9 cellular contexts compared by ENCODE assay signal in the genomic region with DNA sequence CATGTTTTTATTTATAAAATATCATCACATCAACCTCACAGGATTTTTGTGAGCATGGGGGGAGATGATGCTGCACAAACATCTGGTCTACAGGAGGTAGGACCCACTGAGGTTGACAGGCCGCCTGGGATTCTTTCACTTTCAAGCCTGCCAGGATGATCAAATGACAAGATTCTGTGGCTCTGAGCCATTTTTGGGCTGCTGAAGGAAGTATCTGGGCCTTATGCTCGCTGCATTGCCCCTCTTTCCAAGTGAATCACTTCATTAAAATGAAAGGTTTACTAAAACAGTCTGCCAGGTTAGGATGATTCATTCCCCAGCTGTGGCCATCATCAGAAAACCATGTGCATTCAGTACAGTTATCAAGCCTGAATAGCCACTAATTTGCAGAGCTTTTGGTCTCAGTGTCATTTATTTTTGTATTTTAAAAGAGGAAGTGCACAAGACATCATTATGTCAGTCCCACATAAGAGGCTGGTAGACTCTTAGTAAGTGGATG. TPM values are rescaled to one million over a fixed set of nuclear protein-coding genes. Genes with fewer than 3 reads are reported as not detected.
A peak's percentile ranks its signal among the peaks of the same experiment; 100 is the strongest.
DNase-seq lines count a peak whose midpoint lies in the region; ATAC-seq and TF ChIP-seq lines count a peak whose summit lies in the region.
"Had no signal": no experiment of that assay in that cellular context is flagged by ENCODE, and none has a peak within 500 bp of the region (broad histone marks: within the 10 kb centered on the region; RNA-seq: fewer than 3 reads in every experiment).

No MANE protein-coding gene starts in this region.

- intact Hi-C loops in psoas muscle (cut with DNase I): no loop called here

- no peak overlapping the region for H3K14ac ChIP-seq in H9 (ENCODE audit: insufficient read depth, low read length)

- H3K23ac ChIP-seq in H9 (ENCODE audit: insufficient read length, low read depth, low read length): no peak overlapping the region

- H2BK5ac ChIP-seq in H9 (ENCODE audit: insufficient read length, low read length): no peak overlapping the region

- H3K27me3 Mint-ChIP-seq in H9 (ENCODE audit: low read depth) (no peaks in the 10 kb centered on the region), GM23338 (ENCODE audit: insufficient read depth, low read depth, poor library complexity) (peaks cover 12% of the 10 kb centered on the region)

- H3K27me3 ChIP-seq in psoas muscle (ENCODE audit: insufficient read depth in 3 of 3, low read length in 2 of 3) (no peaks in the 10 kb centered on the region), H9 (ENCODE audit: insufficient read depth, low read length) (no peaks in the 10 kb centered on the region), GM23338 (ENCODE audit: insufficient read depth) (no peaks in the 10 kb centered on the region)

- no peaks in the 10 kb centered on the region for H3F3A ChIP-seq in GM23338 (replicated peaks; ENCODE audit: low read depth)

- H3K4me3 ChIP-seq in psoas muscle: no peak overlapping the region
- H3K4me3 ChIP-seq in GM23338: no peak overlapping the region

- no peak overlapping the region for H3K4ac ChIP-seq in H9 (ENCODE audit: low read depth, low read length)

- H3K27ac ChIP-seq in psoas muscle: peak overlapping the region; percentile 13
- H3K27ac ChIP-seq in H9 (ENCODE audit: insufficient read length, low read depth, low read length): no peak overlapping the region
- H3K27ac ChIP-seq in GM23338 (ENCODE audit: low read depth): no peak overlapping the region

- no peak overlapping the region for H3K4me3 Mint-ChIP-seq in H9
- no peak overlapping the region for H3K4me3 Mint-ChIP-seq in GM23338
- H3K4me3 Mint-ChIP-seq: IgD-negative memory B cell had no signal

- H3K9me3 ChIP-seq in psoas muscle (no peaks in the 10 kb centered on the region), H9 (ENCODE audit: control insufficient read depth, low read depth, low read length) (no peaks in the 10 kb centered on the region)

- no peak overlapping the region for H2BK15ac ChIP-seq in H9 (ENCODE audit: low read depth, low read length)

- ATAC-seq in GM21825 (IDR thresholded peaks at IDR 0.05; ENCODE audit: unreplicated experiment) (peak; percentile 72), psoas muscle (peak; percentile 52 to 80 (median 72)), GM23338 (no peak)

- no peak overlapping the region for H2BK120ac ChIP-seq in H9 (ENCODE audit: low read depth, low read length, poor library complexity, severe bottlenecking)

- peaks cover 1 to 8% of the 10 kb centered on the region in 2 experiments for H3K4me1 Mint-ChIP-seq in H9
- H3K4me1 Mint-ChIP-seq in GM23338: peaks cover 7% of the 10 kb centered on the region

- H4K91ac ChIP-seq in H9 (ENCODE audit: insufficient read length, low read depth, low read length): no peak overlapping the region

- no peaks in the 10 kb centered on the region for H4K20me1 ChIP-seq in H9 (ENCODE audit: control insufficient read depth, insufficient read depth, insufficient read length)
- H4K20me1 ChIP-seq in GM23338 (replicated peaks; ENCODE audit: insufficient read depth): no peaks in the 10 kb centered on the region

- no peak overlapping the region for H3K18ac ChIP-seq in H9 (ENCODE audit: insufficient read length, low read depth, low read length)

- H3K4me1 ChIP-seq in psoas muscle: peaks cover 14% of the 10 kb centered on the region
- H3K4me1 ChIP-seq in H9 (ENCODE audit: insufficient read depth, low read length): no peaks in the 10 kb centered on the region
- H3K4me1 ChIP-seq in GM23338 (ENCODE audit: insufficient read depth): 0 out of 2 replicates have a peak, but pooled peaks cover 3% of the 10 kb centered on the region

- no peak overlapping the region for H4K8ac ChIP-seq in H9 (replicated peaks; ENCODE audit: insufficient read length, low read depth, low read length)

- no peak for TF ChIP-seq CTCF in psoas muscle (IDR thresholded peaks at IDR 0.05)
- no peak for TF ChIP-seq CTCF in H9 (conservative IDR thresholded peaks at IDR 0.05)
- TF ChIP-seq CTCF in GM23338 (conservative IDR thresholded peaks at IDR 0.05; ENCODE audit: low read depth in 2 of 2): no peak

- no peak overlapping the region for H4K5ac ChIP-seq in H9 (ENCODE audit: insufficient read length, low read depth, low read length)

- no peaks in the 10 kb centered on the region for H3K79me2 ChIP-seq in H9 (ENCODE audit: insufficient read depth, low read length)
- no peaks in the 10 kb centered on the region for H3K79me2 ChIP-seq in GM23338 (replicated peaks; ENCODE audit: insufficient read depth)

- H3K79me1 ChIP-seq in H9 (ENCODE audit: insufficient read depth, low read depth, low read length, poor library complexity, severe bottlenecking): no peaks in the 10 kb centered on the region

- H3T11ph ChIP-seq in H9 (ENCODE audit: low read length): no peak overlapping the region

- no peak overlapping the region for H3K9ac ChIP-seq in H9 (ENCODE audit: extremely low read depth, insufficient read length, low read length)

- H3K4me2 ChIP-seq in H9 (ENCODE audit: insufficient read depth, insufficient read length, low read length) (no peak overlapping the region), GM23338 (no peak overlapping the region)

- no peak overlapping the region for H3K56ac ChIP-seq in H9 (ENCODE audit: insufficient read length, low read depth, low read length)

- H3K23me2 ChIP-seq in H9 (ENCODE audit: insufficient read length, low read depth, low read length, poor library complexity, severe bottlenecking): no peaks in the 10 kb centered on the region

- H3K9me3 Mint-ChIP-seq in H9 (no peaks in the 10 kb centered on the region), GM23338 (peaks cover 3% of the 10 kb centered on the region; the same call in 1 of the 3 replicates)

- no peak overlapping the region for H2BK20ac ChIP-seq in H9 (ENCODE audit: low read depth, low read length, poor library complexity, severe bottlenecking)

- H2AFZ ChIP-seq in H9 (ENCODE audit: low read length) (no peak overlapping the region), GM23338 (no peak overlapping the region)

- DNase-seq in GM03348 (ENCODE audit: low spot score) (peak; percentile 83), MV-4-11 (lab: John Stamatoyannopoulos, UW) (peak; percentile 52), dermis blood vessel endothelial cell (peak; percentile 93), psoas muscle (peak in 1 of 2 donors; percentile 34), H9 (no peak), GM23338 (ENCODE audit: low spot score) (no peak), NK-92 (lab: John Stamatoyannopoulos, UW; ENCODE audit: unreplicated experiment) (no peak)

- H2BK12ac ChIP-seq in H9 (ENCODE audit: insufficient read length, low read depth, low read length): no peak overlapping the region

- H3K27ac Mint-ChIP-seq in H9 (no peak overlapping the region), GM23338 (no peak overlapping the region)
- H3K27ac Mint-ChIP-seq: IgD-negative memory B cell had no signal

- no peaks in the 10 kb centered on the region for H3K9me2 ChIP-seq in GM23338 (ENCODE audit: insufficient read depth)

- H3K36me3 Mint-ChIP-seq in H9 (ENCODE audit: insufficient read depth in 1 of 3, low read depth in 3 of 3) (no peaks in the 10 kb centered on the region; a peak in 1 of 7 replicates), GM23338 (ENCODE audit: low read depth) (no peaks in the 10 kb centered on the region)
- H3K36me3 Mint-ChIP-seq: IgD-negative memory B cell had no signal

- no peak overlapping the region for H2AK5ac ChIP-seq in H9 (ENCODE audit: insufficient read length, low read length)

- H3K36me3 ChIP-seq in psoas muscle (ENCODE audit: insufficient read depth in 1 of 2, low read depth in 1 of 2): no peaks in the 10 kb centered on the region
- H3K36me3 ChIP-seq in GM23338 (ENCODE audit: insufficient read depth): no peaks in the 10 kb centered on the region

- WGBS in psoas muscle, 3 donors: 0 to 6% (median 1%) methylated on average over 2 of the region's 2 CpGs
- no CpG with 5 or more reads among the region's 2 CpGs for WGBS in H9 (ENCODE audit: extremely low coverage, insufficient read length, low lambda C conversion rate)

TF ChIP-seq in GM23338, 12 proteins besides CTCF, POLR2A, EP300 and RAD21 (continues in another document):
- TF ChIP-seq EZH2 (IDR thresholded peaks at IDR 0.05; ENCODE audit: low read depth, unreplicated experiment) (no peak), ZNF331 (CRISPR knock-in tag; IDR thresholded peaks at IDR 0.05; ENCODE audit: low read depth) (no peak), EZH2phosphoT487 (IDR thresholded peaks at IDR 0.05; ENCODE audit: unreplicated experiment) (no peak), POLR2AphosphoS5 (IDR thresholded peaks at IDR 0.05; ENCODE audit: low read depth) (no peak), ZNF114 (CRISPR knock-in tag; IDR thresholded peaks at IDR 0.05) (no peak)
- TF ChIP-seq, protein P1, sequence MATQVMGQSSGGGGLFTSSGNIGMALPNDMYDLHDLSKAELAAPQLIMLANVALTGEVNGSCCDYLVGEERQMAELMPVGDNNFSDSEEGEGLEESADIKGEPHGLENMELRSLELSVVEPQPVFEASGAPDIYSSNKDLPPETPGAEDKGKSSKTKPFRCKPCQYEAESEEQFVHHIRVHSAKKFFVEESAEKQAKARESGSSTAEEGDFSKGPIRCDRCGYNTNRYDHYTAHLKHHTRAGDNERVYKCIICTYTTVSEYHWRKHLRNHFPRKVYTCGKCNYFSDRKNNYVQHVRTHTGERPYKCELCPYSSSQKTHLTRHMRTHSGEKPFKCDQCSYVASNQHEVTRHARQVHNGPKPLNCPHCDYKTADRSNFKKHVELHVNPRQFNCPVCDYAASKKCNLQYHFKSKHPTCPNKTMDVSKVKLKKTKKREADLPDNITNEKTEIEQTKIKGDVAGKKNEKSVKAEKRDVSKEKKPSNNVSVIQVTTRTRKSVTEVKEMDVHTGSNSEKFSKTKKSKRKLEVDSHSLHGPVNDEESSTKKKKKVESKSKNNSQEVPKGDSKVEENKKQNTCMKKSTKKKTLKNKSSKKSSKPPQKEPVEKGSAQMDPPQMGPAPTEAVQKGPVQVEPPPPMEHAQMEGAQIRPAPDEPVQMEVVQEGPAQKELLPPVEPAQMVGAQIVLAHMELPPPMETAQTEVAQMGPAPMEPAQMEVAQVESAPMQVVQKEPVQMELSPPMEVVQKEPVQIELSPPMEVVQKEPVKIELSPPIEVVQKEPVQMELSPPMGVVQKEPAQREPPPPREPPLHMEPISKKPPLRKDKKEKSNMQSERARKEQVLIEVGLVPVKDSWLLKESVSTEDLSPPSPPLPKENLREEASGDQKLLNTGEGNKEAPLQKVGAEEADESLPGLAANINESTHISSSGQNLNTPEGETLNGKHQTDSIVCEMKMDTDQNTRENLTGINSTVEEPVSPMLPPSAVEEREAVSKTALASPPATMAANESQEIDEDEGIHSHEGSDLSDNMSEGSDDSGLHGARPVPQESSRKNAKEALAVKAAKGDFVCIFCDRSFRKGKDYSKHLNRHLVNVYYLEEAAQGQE (IDR thresholded peaks at IDR 0.05; ENCODE audit: unreplicated experiment): no peak

RNA-seq across cellular contexts. Expression of a gene that starts 34.4 kb away (rescaled TPM):
- total RNA-seq in dermis blood vessel endothelial cell (27.1 and 27.7 TPM in 2 replicates), psoas muscle (1 to 10 TPM; 5.2 to 9.2 (median 7.1) TPM), H9 (2021) (2.1 and 2.7 TPM in 2 replicates)
- polyA plus RNA-seq in psoas muscle (1 to 10 TPM; 2.3 to 6.3 (median 2.6) TPM), GM23338 (2016; fragmentation: Nextera tagmentation; extraction: Ambion mirVana) (0.99 and 3.2 TPM in 2 replicates)
- total RNA-seq in GM23338 (2014; rRNA removed; shearing (Covaris generic)): 2.9 and 5.2 TPM in 2 replicates
- polyA plus RNA-seq: IgD-negative memory B cell had no signal

Comparison
In these comparisons a context has a peak if more than half of its experiments do, and no peak if none do; other contexts are left out.
1. DNase-seq: peak in GM03348 (single experiment), MV-4-11 (single experiment) and dermis blood vessel endothelial cell (single experiment); none in H9 (single experiment), GM23338 (single experiment) and NK-92 (single experiment).